19 cellular contexts compared by ENCODE assay signal in genomic region chr13:111567637-111568036, GRCh38.
DNase-seq lines count a peak whose midpoint lies in the region; ATAC-seq and TF ChIP-seq lines count a peak whose summit lies in the region.
"Had no signal": no experiment of that assay in that cellular context is flagged by ENCODE, and none has a peak within 500 bp of the region (broad histone marks: within the 10 kb centered on the region; RNA-seq: fewer than 3 reads in every experiment).

No MANE protein-coding gene starts in this region.

- H3K27ac ChIP-seq in neural progenitor cell = no peak overlapping the region
- H3K27ac ChIP-seq: 22Rv1, BLaER1, C4-2B had no signal

- H3K4me2 ChIP-seq in neural progenitor cell = no peak overlapping the region
- H3K4me2 ChIP-seq: GM23338 had no signal

- no peaks in the 10 kb centered on the region for H3K27me3 ChIP-seq in neural progenitor cell
- H3K27me3 ChIP-seq: BLaER1 had no signal

- no peaks in the 10 kb centered on the region for H3K79me2 ChIP-seq in neural progenitor cell (ENCODE audit: low read depth)

- H3F3A ChIP-seq in neural progenitor cell (ENCODE audit: low read depth) = no peaks in the 10 kb centered on the region

- no peak for TF ChIP-seq CTCF in neural progenitor cell (IDR thresholded peaks at IDR 0.05)

- H3K9ac ChIP-seq in neural progenitor cell = no peak overlapping the region
- H3K9ac ChIP-seq: BLaER1 had no signal

- no peaks in the 10 kb centered on the region for H3K4me1 ChIP-seq in neural progenitor cell
- H3K4me1 ChIP-seq: Caco-2 had no signal

- no peak overlapping the region for H3K4me3 ChIP-seq in neural progenitor cell
- H3K4me3 ChIP-seq: BLaER1, GM23338 had no signal

- peak; percentile 14 for DNase-seq in cardiac septum (ENCODE audit: low spot score)
- no peak for DNase-seq in left ventricle myocardium superior
- DNase-seq in neural progenitor cell (ENCODE audit: low spot score) = no peak
- DNase-seq in sciatic nerve (ENCODE audit: low spot score) = peak; percentile 38
- DNase-seq in NCI-H526 treated with DMSO at 0.1 percent for 48 hours (lab: John Stamatoyannopoulos, UW) = no peak
- no peak for DNase-seq in activated CD8-positive, alpha-beta memory T cell treated with anti-CD3 and anti-CD28 coated beads, Interleukin-2, amount 50 U/mL, for 4 hours
- DNase-seq: Caco-2; CD4-positive, CD25-positive, alpha-beta regulatory T cell; CD8-positive, alpha-beta T cell; DMS153; DND-41; H9; HFFc6 had no signal

- no peaks in the 10 kb centered on the region for H3K36me3 ChIP-seq in neural progenitor cell
- H3K36me3 ChIP-seq: BLaER1 had no signal

- H3K27me3 Mint-ChIP-seq in neural progenitor cell (ENCODE audit: insufficient read depth, low read depth) = peaks cover 13% of the 10 kb centered on the region
- H3K27me3 Mint-ChIP-seq: CD4-positive, CD25-positive, alpha-beta regulatory T cell had no signal

- no peak overlapping the region for H2AFZ ChIP-seq in neural progenitor cell (replicated peaks)
- H2AFZ ChIP-seq: GM23338 had no signal

- H3K9me3 Mint-ChIP-seq in neural progenitor cell = peaks cover 16% of the 10 kb centered on the region
- H3K9me3 Mint-ChIP-seq: CD8-positive, alpha-beta T cell had no signal

- H3K9me3 ChIP-seq in neural progenitor cell (ENCODE audit: low read depth) = no peaks in the 10 kb centered on the region

- H3K4me3 Mint-ChIP-seq in neural progenitor cell = no peak overlapping the region
- H3K4me3 Mint-ChIP-seq: B cell; CD4-positive, CD25-positive, alpha-beta regulatory T cell; CD8-positive, alpha-beta T cell; GM23338; H9; HFFc6 had no signal

- peaks cover 7% of the 10 kb centered on the region for H3K4me1 Mint-ChIP-seq in neural progenitor cell
- H3K4me1 Mint-ChIP-seq: B cell; CD4-positive, CD25-positive, alpha-beta regulatory T cell had no signal

- peaks cover 1% of the 10 kb centered on the region for H3K36me3 Mint-ChIP-seq in neural progenitor cell
- H3K36me3 Mint-ChIP-seq: CD4-positive, CD25-positive, alpha-beta regulatory T cell; CD8-positive, alpha-beta T cell had no signal

- peak overlapping the region; percentile 60 for H3K27ac Mint-ChIP-seq in neural progenitor cell
- H3K27ac Mint-ChIP-seq: B cell; CD4-positive, CD25-positive, alpha-beta regulatory T cell; CD8-positive, alpha-beta T cell; GM23338; HFFc6 had no signal

- intact Hi-C loops in cardiac septum (cut with DNase I) (no loop called here), left ventricle myocardium superior (cut with micrococcal nuclease) (no loop called here), sciatic nerve (cut with DNase I) (no loop called here)

- H4K20me1 ChIP-seq in neural progenitor cell (ENCODE audit: low read depth) = no peaks in the 10 kb centered on the region
- H4K20me1 ChIP-seq: BLaER1 had no signal

- ATAC-seq in left ventricle myocardium superior = no peak
- ATAC-seq in sciatic nerve = no peak
- no peak for ATAC-seq in GM21529 (IDR thresholded peaks at IDR 0.05; ENCODE audit: unreplicated experiment)
- ATAC-seq: CD8-positive, alpha-beta T cell; GM23338 had no signal

Comparison
In these comparisons a context has a peak if more than half of its experiments do, and no peak if none do; other contexts are left out.
1. DNase-seq: peak in cardiac septum (single experiment) and sciatic nerve (single experiment); none in left ventricle myocardium superior (single experiment), neural progenitor cell (single experiment), NCI-H526 treated with DMSO at 0.1 percent for 48 hours (single experiment) and activated CD8-positive, alpha-beta memory T cell treated with anti-CD3 and anti-CD28 coated beads, Interleukin-2, amount 50 U/mL, for 4 hours (single experiment).